19 cellular contexts compared by ENCODE assay signal in genomic region chr2:189927823-189928222, GRCh38.
A peak's percentile ranks its signal among the peaks of the same experiment; 100 is the strongest.
DNase-seq lines count a peak whose midpoint lies in the region; ATAC-seq and TF ChIP-seq lines count a peak whose summit lies in the region.
"Had no signal": no experiment of that assay in that cellular context is flagged by ENCODE, and none has a peak within 500 bp of the region (broad histone marks: within the 10 kb centered on the region; RNA-seq: fewer than 3 reads in every experiment).

No MANE protein-coding gene starts in this region.

- H3K9me3 ChIP-seq in mesenchymal stem cell (ENCODE audit: control insufficient read depth, low read length), result no peaks in the 10 kb centered on the region
- H3K9me3 ChIP-seq: BLaER1, SK-N-SH had no signal

- no peak for TF ChIP-seq EP300 in Ishikawa (IDR thresholded peaks at IDR 0.05; ENCODE audit: borderline replicate concordance)

- 100% methylated on average over 1 of the region's 1 CpG for WGBS in mesenchymal stem cell

- no peak overlapping the region for H2AK5ac ChIP-seq in mesenchymal stem cell (ENCODE audit: low read length, severe bottlenecking)

- H3K27me3 ChIP-seq in mesenchymal stem cell (ENCODE audit: control insufficient read depth in 1 of 2, insufficient read depth in 1 of 2, low read length in 2 of 2), result no peaks in the 10 kb centered on the region
- H3K27me3 ChIP-seq: BLaER1, MG63 had no signal

- no peak for ATAC-seq in omental fat pad (ENCODE audit: low FRiP score)
- no peak for ATAC-seq in HG03135 (IDR thresholded peaks at IDR 0.05; ENCODE audit: unreplicated experiment)
- ATAC-seq: Panc1, Right ventricle myocardium inferior had no signal

- H3K4me3 ChIP-seq in mesenchymal stem cell (ENCODE audit: insufficient read depth in 1 of 2, low read depth in 1 of 2, low read length in 2 of 2), result no peak overlapping the region
- H3K4me3 ChIP-seq: BLaER1, MG63 had no signal

- no peak overlapping the region for H3K27ac ChIP-seq in mesenchymal stem cell (ENCODE audit: low read length, poor library complexity, severe bottlenecking)
- H3K27ac ChIP-seq: BLaER1 had no signal

- DNase-seq in EH (ENCODE audit: low read depth) (peak; percentile 37), fibroblast of gingiva (ENCODE audit: low read depth) (peak; percentile 58), mesenchymal stem cell (peak; percentile 2), HK-2 (ENCODE audit: unreplicated experiment) (no peak), omental fat pad (ENCODE audit: low spot score) (no peak)
- DNase-seq: DMS 273 treated with DMSO at 0.1 percent for 48 hours, H9, KG1, MG63, NCI-H1092 treated with DMSO at 0.1 percent for 48 hours, NCI-H1694 treated with DMSO at 0.1 percent for 48 hours, NCI-H2171 treated with DMSO at 0.1 percent for 48 hours, NCI-H82, SK-N-SH had no signal

- no peaks in the 10 kb centered on the region for H3K4me1 ChIP-seq in mesenchymal stem cell (ENCODE audit: control insufficient read depth, insufficient read depth, low read depth, low read length)
- H3K4me1 ChIP-seq: BLaER1 had no signal

- H3K9ac ChIP-seq in mesenchymal stem cell (ENCODE audit: low read length), result no peak overlapping the region
- H3K9ac ChIP-seq: BLaER1, SK-N-SH had no signal

- H4K91ac ChIP-seq in mesenchymal stem cell (ENCODE audit: low read length), result no peak overlapping the region

- no peak for TF ChIP-seq RAD21 in Ishikawa (IDR thresholded peaks at IDR 0.05; ENCODE audit: low read depth)

- no peak for TF ChIP-seq CTCF in omental fat pad (IDR thresholded peaks at IDR 0.05)

- no peak overlapping the region for H3K23ac ChIP-seq in mesenchymal stem cell (ENCODE audit: low read length in 2 of 2)

- no peak overlapping the region for H2BK12ac ChIP-seq in mesenchymal stem cell (ENCODE audit: low read length in 2 of 2)

- no peak overlapping the region for H3K14ac ChIP-seq in mesenchymal stem cell (ENCODE audit: low read length in 2 of 2)

- H3K4ac ChIP-seq in mesenchymal stem cell (ENCODE audit: low read depth in 1 of 2, low read length in 2 of 2), result no peak overlapping the region

- H2BK120ac ChIP-seq in mesenchymal stem cell (ENCODE audit: low read depth, low read length), result no peak overlapping the region

- H3K18ac ChIP-seq in mesenchymal stem cell (ENCODE audit: low read depth in 1 of 2, low read length in 2 of 2), result no peak overlapping the region

- H2AFZ ChIP-seq in mesenchymal stem cell (ENCODE audit: low read depth, low read length), result no peak overlapping the region

- H2BK5ac ChIP-seq in mesenchymal stem cell (ENCODE audit: low read depth, low read length, poor library complexity, severe bottlenecking), result no peak overlapping the region

- no peak overlapping the region for H3K4me2 ChIP-seq in mesenchymal stem cell (ENCODE audit: low read length, poor library complexity, severe bottlenecking)
- H3K4me2 ChIP-seq: BLaER1, SK-N-SH had no signal

- H2BK15ac ChIP-seq in mesenchymal stem cell (ENCODE audit: low read depth, poor library complexity, severe bottlenecking), result no peak overlapping the region

- H3K79me1 ChIP-seq in mesenchymal stem cell (replicated peaks; ENCODE audit: low read length, poor library complexity, severe bottlenecking), result no peaks in the 10 kb centered on the region

- no peak overlapping the region for H4K8ac ChIP-seq in mesenchymal stem cell (ENCODE audit: low read length)

- H3K36me3 ChIP-seq in mesenchymal stem cell (ENCODE audit: control insufficient read depth in 1 of 2, insufficient read depth in 2 of 2, low read depth in 1 of 2, low read length in 2 of 2), result no peaks in the 10 kb centered on the region
- H3K36me3 ChIP-seq: BLaER1, MG63 had no signal

TF ChIP-seq in Ishikawa, 13 proteins besides CTCF, POLR2A, EP300 and RAD21:
- TF ChIP-seq MAX (IDR thresholded peaks at IDR 0.05), result no peak
- no peak for TF ChIP-seq NFIC (IDR thresholded peaks at IDR 0.05)
- TF ChIP-seq EGR1 (IDR thresholded peaks at IDR 0.05), result no peak
- peak; percentile 100 for TF ChIP-seq CEBPB (IDR thresholded peaks at IDR 0.05)

Comparison
In these comparisons a context has a peak if more than half of its experiments do, and no peak if none do; other contexts are left out.
1. DNase-seq: peak in EH (single experiment), fibroblast of gingiva (single experiment) and mesenchymal stem cell (single experiment); none in HK-2 (single experiment) and omental fat pad (single experiment).